In genomic region chr9:3689555-3689954, GRCh38 we compare ENCODE assay signal across 36 cellular contexts.
"Had no signal": no experiment of that assay in that cellular context is flagged by ENCODE, and none has a peak within 500 bp of the region (broad histone marks: within the 10 kb centered on the region; RNA-seq: fewer than 3 reads in every experiment).

No MANE protein-coding gene starts in this region.

- H3K4me3 ChIP-seq: adrenal gland, body of pancreas, breast epithelium had no signal

- FAIRE-seq: astrocyte, colon, TTC549 had no signal

- H3K36me3 ChIP-seq: adrenal gland, brain microvascular endothelial cell, breast epithelium had no signal

- H3K27me3 Mint-ChIP-seq: activated CD4-positive, alpha-beta memory T cell treated with anti-CD3 and anti-CD28 coated beads, Interleukin-2, amount 10 ng/mL, durations not matched to agents 7 days and 5 days; activated CD4-positive, alpha-beta T cell treated with anti-CD3 and anti-CD28 coated beads, Interleukin-2, amount 10 ng/mL, durations not matched to agents 7 days and 5 days; activated CD8-positive, alpha-beta memory T cell treated with anti-CD3 and anti-CD28 coated beads, Interleukin-2, amount 10 ng/mL, durations not matched to agents 7 days and 5 days; activated naive CD8-positive, alpha-beta T cell treated with anti-CD3 and anti-CD28 coated beads for 36 hours; activated T-helper 17 cell treated with anti-CD3 and anti-CD28 coated beads, Interleukin-2, amount 50 U/mL, for 72 hours had no signal

- ATAC-seq: activated CD8-positive, alpha-beta memory T cell treated with anti-CD3 and anti-CD28 coated beads, Interleukin-2, amount 10 ng/mL, durations not matched to agents 7 days and 5 days; activated CD8-positive, alpha-beta T cell treated with anti-CD3 and anti-CD28 coated beads, Interleukin-2, amount 10 ng/mL, durations not matched to agents 7 days and 5 days; activated naive CD4-positive, alpha-beta T cell treated with anti-CD3 and anti-CD28 coated beads, Interleukin-2, amount 50 U/mL, for 72 hours; activated T-helper 17 cell treated with anti-CD3 and anti-CD28 coated beads, Interleukin-2, amount 50 U/mL, for 72 hours; body of pancreas had no signal

- H3K4me3 Mint-ChIP-seq: activated B cell treated with CpG ODN at 0.5 μM for 24 hours; activated CD4-positive, alpha-beta memory T cell treated with anti-CD3 and anti-CD28 coated beads, Interleukin-2, amount 10 ng/mL, durations not matched to agents 7 days and 5 days; activated CD4-positive, alpha-beta T cell treated with anti-CD3 and anti-CD28 coated beads, Interleukin-2, amount 10 ng/mL, durations not matched to agents 7 days and 5 days; activated CD8-positive, alpha-beta memory T cell treated with anti-CD3 and anti-CD28 coated beads, Interleukin-2, amount 10 ng/mL, durations not matched to agents 7 days and 5 days; activated CD8-positive, alpha-beta T cell treated with anti-CD3 and anti-CD28 coated beads, Interleukin-2, amount 10 ng/mL, durations not matched to agents 7 days and 5 days; activated naive CD4-positive, alpha-beta T cell treated with anti-CD3 and anti-CD28 coated beads for 36 hours; activated naive CD8-positive, alpha-beta T cell treated with anti-CD3 and anti-CD28 coated beads for 36 hours; activated T-cell treated with anti-CD3 and anti-CD28 coated beads, Interleukin-2, amount 50 U/mL, for 24 hours; activated T-helper 1 cell treated with anti-CD3 and anti-CD28 coated beads, Interleukin-12 subunit alpha, Interleukin-12 subunit beta, Interleukin-2, Interleukin-4 antibody, amounts not matched to agents 30 ng/mL and 10 ng/mL and 1 ng/mL, durations not matched to agents 14 hours and 24 hours and 36 hours; activated T-helper 17 cell treated with anti-CD3 and anti-CD28 coated beads, Interleukin-2, amount 50 U/mL, for 72 hours; T-helper 1 cell treated with Interleukin-12 subunit alpha and Interleukin-12 subunit beta and Interleukin-4 antibody, amounts not matched to agents 30 μg/mL and 1 μg/mL, for 36 hours; T-helper 2 cell treated with Interferon-gamma antibody and Interleukin-4, amounts not matched to agents 5 μg/mL and 100 μg/mL, for 36 hours had no signal

- H3K4me1 Mint-ChIP-seq: activated B cell treated with CpG ODN at 0.5 μM for 24 hours; activated CD4-positive, alpha-beta memory T cell treated with anti-CD3 and anti-CD28 coated beads, Interleukin-2, amount 10 ng/mL, durations not matched to agents 7 days and 5 days; activated CD4-positive, alpha-beta T cell treated with anti-CD3 and anti-CD28 coated beads, Interleukin-2, amount 10 ng/mL, durations not matched to agents 7 days and 5 days; activated CD8-positive, alpha-beta memory T cell treated with anti-CD3 and anti-CD28 coated beads, Interleukin-2, amount 10 ng/mL, durations not matched to agents 7 days and 5 days; activated naive CD8-positive, alpha-beta T cell treated with anti-CD3 and anti-CD28 coated beads for 36 hours; activated T-helper 17 cell treated with anti-CD3 and anti-CD28 coated beads, Interleukin-2, amount 50 U/mL, for 72 hours had no signal

- H3K27me3 ChIP-seq: adrenal gland, body of pancreas, brain microvascular endothelial cell, breast epithelium had no signal

- H3K27ac ChIP-seq: adrenal gland, body of pancreas, brain microvascular endothelial cell, breast epithelium, VCaP had no signal

- H3K4me1 ChIP-seq: adrenal gland, body of pancreas, breast epithelium had no signal

- H3K9me3 Mint-ChIP-seq: activated B cell treated with CpG ODN at 0.5 μM for 24 hours; activated CD4-positive, alpha-beta memory T cell treated with anti-CD3 and anti-CD28 coated beads, Interleukin-2, amount 10 ng/mL, durations not matched to agents 7 days and 5 days; activated CD4-positive, alpha-beta T cell treated with anti-CD3 and anti-CD28 coated beads, Interleukin-2, amount 10 ng/mL, durations not matched to agents 7 days and 5 days; activated naive CD4-positive, alpha-beta T cell treated with anti-CD3 and anti-CD28 coated beads for 36 hours; activated naive CD8-positive, alpha-beta T cell treated with anti-CD3 and anti-CD28 coated beads for 36 hours; activated T-cell treated with anti-CD3 and anti-CD28 coated beads, Interleukin-2, amount 50 U/mL, for 24 hours; activated T-helper 17 cell treated with anti-CD3 and anti-CD28 coated beads, Interleukin-2, amount 50 U/mL, for 72 hours; T-helper 1 cell treated with Interleukin-12 subunit alpha and Interleukin-12 subunit beta and Interleukin-4 antibody, amounts not matched to agents 30 μg/mL and 1 μg/mL, for 36 hours; T-helper 2 cell treated with Interferon-gamma antibody and Interleukin-4, amounts not matched to agents 5 μg/mL and 100 μg/mL, for 36 hours had no signal

- H3K9me3 ChIP-seq: adrenal gland, body of pancreas, breast epithelium had no signal

- DNase-seq: activated B cell treated with CpG ODN at 0.5 μM for 24 hours; activated CD4-positive, alpha-beta memory T cell treated with anti-CD3 and anti-CD28 coated beads, Interleukin-2, amount 10 ng/mL, durations not matched to agents 7 days and 5 days; activated CD4-positive, alpha-beta T cell treated with anti-CD3 and anti-CD28 coated beads for 48 hours; activated CD4-positive, alpha-beta T cell treated with anti-CD3 and anti-CD28 coated beads, Interleukin-2, amount 10 ng/mL, durations not matched to agents 7 days and 5 days; activated CD4-positive, alpha-beta T cell treated with anti-CD3 and anti-CD28 coated beads, Interleukin-2, amount 50 U/mL, for 48 hours; activated CD4-positive, CD25-positive, alpha-beta regulatory T cell treated with anti-CD3 and anti-CD28 coated beads, Interleukin-2, amount 50 U/mL, for 72 hours; activated CD8-positive, alpha-beta memory T cell treated with anti-CD3 and anti-CD28 coated beads for 24 hours; activated CD8-positive, alpha-beta memory T cell treated with anti-CD3 and anti-CD28 coated beads, Interleukin-2, amount 10 ng/mL, durations not matched to agents 7 days and 5 days; activated CD8-positive, alpha-beta memory T cell treated with anti-CD3 and anti-CD28 coated beads, Interleukin-2, amount 50 U/mL, for 48 hours; activated CD8-positive, alpha-beta T cell treated with anti-CD3 and anti-CD28 coated beads, Interleukin-2, amount 10 ng/mL, durations not matched to agents 7 days and 5 days; activated effector memory CD4-positive, alpha-beta T cell treated with anti-CD3 and anti-CD28 coated beads, Interleukin-2, amount 50 U/mL, for 16 hours; activated gamma-delta T cell treated with Interleukin-2 at 50 U/mL for 16 hours; activated naive CD4-positive, alpha-beta T cell; activated naive CD4-positive, alpha-beta T cell treated with anti-CD3 and anti-CD28 coated beads for 36 hours; activated naive CD4-positive, alpha-beta T cell treated with anti-CD3 and anti-CD28 coated beads, Interleukin-2, amount 50 U/mL, for 16 hours; activated naive CD8-positive, alpha-beta T cell treated with anti-CD3 and anti-CD28 coated beads for 36 hours; activated T-cell treated with anti-CD3 and anti-CD28 coated beads, Interleukin-2, amount 50 U/mL, for 24 hours; activated T-cell treated with anti-CD3 and anti-CD28 coated beads, Interleukin-2, amount 50 U/mL, for 48 hours; adrenal gland; amniotic stem cell; aorta; body of pancreas; brain microvascular endothelial cell; central memory CD4-positive, alpha-beta T cell; T-helper 2 cell; T-helper 9 cell had no signal

- H3K36me3 Mint-ChIP-seq: activated naive CD8-positive, alpha-beta T cell treated with anti-CD3 and anti-CD28 coated beads for 36 hours had no signal

- H3K27ac Mint-ChIP-seq: activated B cell treated with CpG ODN at 0.5 μM for 24 hours; activated CD4-positive, alpha-beta memory T cell treated with anti-CD3 and anti-CD28 coated beads, Interleukin-2, amount 10 ng/mL, durations not matched to agents 7 days and 5 days; activated CD4-positive, alpha-beta T cell treated with anti-CD3 and anti-CD28 coated beads, Interleukin-2, amount 10 ng/mL, durations not matched to agents 7 days and 5 days; activated CD8-positive, alpha-beta memory T cell treated with anti-CD3 and anti-CD28 coated beads, Interleukin-2, amount 10 ng/mL, durations not matched to agents 7 days and 5 days; activated CD8-positive, alpha-beta T cell treated with anti-CD3 and anti-CD28 coated beads, Interleukin-2, amount 10 ng/mL, durations not matched to agents 7 days and 5 days; activated naive CD4-positive, alpha-beta T cell treated with anti-CD3 and anti-CD28 coated beads for 36 hours; activated naive CD4-positive, alpha-beta T cell treated with anti-CD3 and anti-CD28 coated beads, Interleukin-2, amount 50 U/mL, for 72 hours; activated naive CD8-positive, alpha-beta T cell treated with anti-CD3 and anti-CD28 coated beads for 36 hours; activated T-cell treated with anti-CD3 and anti-CD28 coated beads, Interleukin-2, amount 50 U/mL, for 24 hours; activated T-helper 1 cell treated with anti-CD3 and anti-CD28 coated beads, Interleukin-12 subunit alpha, Interleukin-12 subunit beta, Interleukin-2, Interleukin-4 antibody, amounts not matched to agents 30 ng/mL and 10 ng/mL and 1 ng/mL, durations not matched to agents 14 hours and 24 hours and 36 hours; activated T-helper 17 cell treated with anti-CD3 and anti-CD28 coated beads, Interleukin-2, amount 50 U/mL, for 72 hours; T-helper 1 cell treated with Interleukin-12 subunit alpha and Interleukin-12 subunit beta and Interleukin-4 antibody, amounts not matched to agents 30 μg/mL and 1 μg/mL, for 36 hours; T-helper 2 cell treated with Interferon-gamma antibody and Interleukin-4, amounts not matched to agents 5 μg/mL and 100 μg/mL, for 36 hours had no signal
